11 cellular contexts compared by ENCODE assay signal in genomic region chr9:19493845-19494244, GRCh38.
A peak's percentile ranks its signal among the peaks of the same experiment; 100 is the strongest.
DNase-seq lines count a peak whose midpoint lies in the region; ATAC-seq, FAIRE-seq and TF ChIP-seq lines count a peak whose summit lies in the region.
"Had no signal": no experiment of that assay in that cellular context is flagged by ENCODE, and none has a peak within 500 bp of the region (broad histone marks: within the 10 kb centered on the region; RNA-seq: fewer than 3 reads in every experiment).

No MANE protein-coding gene starts in this region.

- POLR2A ChIA-PET in A673 (lab: Charles Lee; ENCODE audit: low non-redundant PET) = no interaction called here

- H3K9me3 Mint-ChIP-seq in endothelial cell (ENCODE audit: unreplicated experiment) = no peaks in the 10 kb centered on the region
- H3K9me3 Mint-ChIP-seq: activated CD4-positive, alpha-beta memory T cell treated with anti-CD3 and anti-CD28 coated beads, Interleukin-2, amount 10 ng/mL, durations not matched to agents 7 days and 5 days; CD8-positive, alpha-beta T cell; stimulated activated naive CD8-positive, alpha-beta T cell treated with anti-CD3 and anti-CD28 coated beads, Interleukin-15, Interleukin-2, amounts not matched to agents 100 ng/mL and 50 ng/mL, for 24 hours had no signal

- H3K4me1 ChIP-seq in BLaER1 (peaks cover 13% of the 10 kb centered on the region), osteoblast (ENCODE audit: insufficient read depth, low read length) (peaks cover 11% of the 10 kb centered on the region), A673 (ENCODE audit: insufficient read depth, low read length, poor library complexity, severe bottlenecking) (no peaks in the 10 kb centered on the region)

- no peaks in the 10 kb centered on the region for H3K9me3 ChIP-seq in BLaER1
- no peaks in the 10 kb centered on the region for H3K9me3 ChIP-seq in osteoblast (ENCODE audit: low read depth, low read length)
- no peaks in the 10 kb centered on the region for H3K9me3 ChIP-seq in A673 (ENCODE audit: low read depth, low read length, poor library complexity, severe bottlenecking)

- CTCF ChIA-PET in A673 (lab: Charles Lee) = no interaction called here

- intact Hi-C loops in A673 (cut with micrococcal nuclease; ENCODE audit: unreplicated experiment) = loop anchor here (1.0 to 5.0 kb wide), 2 partner anchors 148 to 428 kb away; no protein-coding TSS in a partner anchor

- H3K4me3 Mint-ChIP-seq in endothelial cell (ENCODE audit: unreplicated experiment) = no peak overlapping the region

- TF ChIP-seq CTCF in endothelial cell (IDR thresholded peaks at IDR 0.05; ENCODE audit: unreplicated experiment) (no peak), osteoblast (IDR thresholded peaks at IDR 0.05; ENCODE audit: extremely low read depth, low read depth, low read length) (no peak), A673 (conservative IDR thresholded peaks at IDR 0.05; ENCODE audit: low read depth, low read length) (no peak)

- ATAC-seq in SK-N-SH treated with all-trans-retinoic acid at 6 μM for 48 hours (peak; percentile 37), HG02852 (IDR thresholded peaks at IDR 0.05; ENCODE audit: unreplicated experiment) (no peak)

- H3K4me3 ChIP-seq in BLaER1 (no peak overlapping the region), osteoblast (ENCODE audit: insufficient read depth, low read length) (peak overlapping the region; percentile 74), A673 (ENCODE audit: low read depth, low read length, poor library complexity, severe bottlenecking) (no peak overlapping the region)

- no peak for FAIRE-seq in H54 (lab: Jason Lieb, UNC)

- peak overlapping the region; percentile 88 for H2AFZ ChIP-seq in osteoblast (ENCODE audit: low read length)

- peak overlapping the region; percentile 86 for H3K27ac Mint-ChIP-seq in endothelial cell (ENCODE audit: unreplicated experiment)
- H3K27ac Mint-ChIP-seq: activated CD4-positive, alpha-beta memory T cell treated with anti-CD3 and anti-CD28 coated beads, Interleukin-2, amount 10 ng/mL, durations not matched to agents 7 days and 5 days; CD8-positive, alpha-beta T cell; stimulated activated naive CD8-positive, alpha-beta T cell treated with anti-CD3 and anti-CD28 coated beads, Interleukin-15, Interleukin-2, amounts not matched to agents 100 ng/mL and 50 ng/mL, for 24 hours had no signal

- DNase-seq in endothelial cell (ENCODE audit: low spot score) = no peak
- no peak for DNase-seq in osteoblast (ENCODE audit: insufficient read length, low spot score, missing footprints)
- DNase-seq in A673 (ENCODE audit: low spot score) = no peak
- no peak for DNase-seq in H54 (ENCODE audit: insufficient read length, low spot score)
- no peak for DNase-seq in amygdala (lab: John Stamatoyannopoulos, UW)

- TF ChIP-seq POLR2A in H54 (IDR thresholded peaks at IDR 0.05; ENCODE audit: low read depth, low read length) = no peak

- H3K27me3 ChIP-seq in BLaER1 = no peaks in the 10 kb centered on the region
- H3K27me3 ChIP-seq in osteoblast (ENCODE audit: insufficient read depth, low read length) = peaks cover 9% of the 10 kb centered on the region
- H3K27me3 ChIP-seq in A673 (replicated peaks; ENCODE audit: insufficient read depth, low read depth, low read length, poor library complexity) = no peaks in the 10 kb centered on the region

- H3K79me2 ChIP-seq in osteoblast (ENCODE audit: insufficient read depth, low read length) = no peaks in the 10 kb centered on the region

- H3K4me1 Mint-ChIP-seq in endothelial cell (ENCODE audit: unreplicated experiment) = peaks cover 13% of the 10 kb centered on the region

- H4K20me1 ChIP-seq in BLaER1 (no peaks in the 10 kb centered on the region), osteoblast (ENCODE audit: insufficient read depth, low read length) (no peaks in the 10 kb centered on the region)

- H3K27me3 Mint-ChIP-seq in endothelial cell (ENCODE audit: unreplicated experiment) = peaks cover under 1% of the 10 kb centered on the region

- BruUV-seq in A673 (replicated peaks; lab: Mats Ljungman, UMichigan) = no TSS peak

- H3K36me3 Mint-ChIP-seq in endothelial cell (ENCODE audit: low read depth, unreplicated experiment) = no peaks in the 10 kb centered on the region
- H3K36me3 Mint-ChIP-seq: CD8-positive, alpha-beta T cell had no signal

- H3K27ac ChIP-seq in BLaER1 (no peak overlapping the region), osteoblast (ENCODE audit: low read depth, low read length) (peak overlapping the region; percentile 80), A673 (ENCODE audit: low read depth, low read length, poor library complexity, severe bottlenecking) (no peak overlapping the region)

- no peak overlapping the region for H3K9ac ChIP-seq in BLaER1

- H3K36me3 ChIP-seq in BLaER1 = no peaks in the 10 kb centered on the region
- no peaks in the 10 kb centered on the region for H3K36me3 ChIP-seq in osteoblast (ENCODE audit: insufficient read depth, low read length)
- H3K36me3 ChIP-seq in A673 (ENCODE audit: insufficient read depth, low read length, poor library complexity, severe bottlenecking) = no peaks in the 10 kb centered on the region

- peak overlapping the region; percentile 58; the same call in 1 of the 2 replicates for H3K4me2 ChIP-seq in BLaER1
- peak overlapping the region; percentile 97 for H3K4me2 ChIP-seq in osteoblast (ENCODE audit: insufficient read depth, low read length)

TF ChIP-seq in SK-N-SH treated with all-trans-retinoic acid at 6 μM for 48 hours, 23 proteins besides CTCF, POLR2A, EP300 and RAD21:
- TF ChIP-seq PPARA (CRISPR knock-in tag; IDR thresholded peaks at IDR 0.05; ENCODE audit: borderline replicate concordance) = no peak
- no peak for TF ChIP-seq ARNTL (CRISPR knock-in tag; IDR thresholded peaks at IDR 0.05; ENCODE audit: borderline replicate concordance, low read depth)
- TF ChIP-seq OSR1 (CRISPR knock-in tag; IDR thresholded peaks at IDR 0.05) = no peak
- no peak for TF ChIP-seq TOX (CRISPR knock-in tag; IDR thresholded peaks at IDR 0.05; ENCODE audit: borderline replicate concordance)
- TF ChIP-seq BACH2 (CRISPR knock-in tag; IDR thresholded peaks at IDR 0.05; ENCODE audit: borderline replicate concordance) = no peak
- TF ChIP-seq SNAI2 (CRISPR knock-in tag; IDR thresholded peaks at IDR 0.05) = no peak
- no peak for TF ChIP-seq ZNF565 (CRISPR knock-in tag; conservative IDR thresholded peaks at IDR 0.05; ENCODE audit: low read depth)
- no peak for TF ChIP-seq CSRNP3 (CRISPR knock-in tag; IDR thresholded peaks at IDR 0.05)
- TF ChIP-seq ISL1 (CRISPR knock-in tag; IDR thresholded peaks at IDR 0.05) = no peak
- no peak for TF ChIP-seq RARB (CRISPR knock-in tag; IDR thresholded peaks at IDR 0.05)
- no peak for TF ChIP-seq PATZ1 (CRISPR knock-in tag; IDR thresholded peaks at IDR 0.05; ENCODE audit: borderline replicate concordance)
- TF ChIP-seq GLIS3 (CRISPR knock-in tag; IDR thresholded peaks at IDR 0.05) = no peak
